1 cellular context compared by ENCODE assay signal in the genomic region with DNA sequence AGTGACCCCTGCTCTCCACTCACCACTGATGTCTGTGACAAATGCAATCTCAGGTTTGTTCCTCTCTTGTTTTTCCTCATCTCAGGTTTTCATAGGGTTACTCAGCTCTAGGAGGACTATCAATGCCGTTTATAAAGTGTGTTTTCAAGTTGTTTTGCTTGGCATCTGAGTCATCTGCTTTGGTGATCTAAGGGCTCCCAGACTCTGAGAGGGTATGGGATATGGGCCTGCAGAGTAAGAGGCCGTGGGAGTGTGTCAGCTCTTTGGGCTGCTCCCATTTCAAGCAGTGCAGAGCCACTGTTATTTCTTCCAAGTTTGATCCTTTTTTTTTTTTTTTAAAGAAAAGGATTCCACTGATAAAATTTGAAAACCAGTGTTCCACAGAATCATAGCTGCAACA.
TF ChIP-seq lines count a peak whose summit lies in the region.

No MANE protein-coding gene starts in this region.

TF ChIP-seq in IMR-90, 13 proteins besides CTCF, POLR2A, EP300 and RAD21:
- TF ChIP-seq MXI1 (IDR thresholded peaks at IDR 0.05; ENCODE audit: borderline replicate concordance, low read depth, low read length): no peak
- 0 out of 2 replicates have a peak, but pooled peaks have one; percentile 16 for TF ChIP-seq MAFK (IDR thresholded peaks at IDR 0.05; ENCODE audit: low read depth, low read length)
TF ChIP-seq in IMR-90: peak in this region for 1.
